8 cellular contexts compared by ENCODE assay signal in genomic region chr1:77779529-77780281, GRCh38. TPM values are rescaled to one million over a fixed set of nuclear protein-coding genes. Genes with fewer than 3 reads are reported as not detected.
DNase-seq lines count a peak whose midpoint lies in the region; ATAC-seq, FAIRE-seq and TF ChIP-seq lines count a peak whose summit lies in the region.

Gene MIGA1 (plus strand): TSS chr1:77779649. CDS start chr1:77783253, 3,604 bp downstream.

- peaks cover 14% of the 10 kb centered on the region for H3K36me3 ChIP-seq in DOHH2 (ENCODE audit: control insufficient read depth, low read length)
- peaks cover 11% of the 10 kb centered on the region for H3K36me3 ChIP-seq in GM23248 (ENCODE audit: low read depth)
- peaks cover 12% of the 10 kb centered on the region for H3K36me3 ChIP-seq in Karpas-422 (ENCODE audit: insufficient read depth, low read length)

- H3K4me2 ChIP-seq in DOHH2 (ENCODE audit: low read length), result peak within 1 kb of the TSS; percentile 56
- peak within 1 kb of the TSS; percentile 87 for H3K4me2 ChIP-seq in GM23248 (ENCODE audit: unreplicated experiment)
- H3K4me2 ChIP-seq in Karpas-422 (ENCODE audit: low read depth, low read length, poor library complexity, severe bottlenecking), result peak within 1 kb of the TSS; percentile 77

- H3K9me2 ChIP-seq in DOHH2 (replicated peaks; ENCODE audit: control insufficient read depth, low read length) (no peaks in the 10 kb centered on the region), GM23248 (ENCODE audit: insufficient read depth) (no peaks in the 10 kb centered on the region), Karpas-422 (replicated peaks; ENCODE audit: insufficient read depth, low read length) (no peaks in the 10 kb centered on the region)

- 1 to 3% methylated on average over 30 to 40 of the region's 40 CpGs for WGBS in GM23248 (ENCODE audit: low coverage in 1 of 2, low lambda C conversion rate in 2 of 2, missing lambda C conversion rate in 2 of 2), 2 experiments

- H3K27ac ChIP-seq in DOHH2 (ENCODE audit: low read depth, low read length) (peak within 1 kb of the TSS; percentile 21; the same call in 1 of the 2 replicates), GM23248 (peak within 1 kb of the TSS; percentile 9; the same call in 1 of the 2 replicates), Karpas-422 (ENCODE audit: low read length) (no peak within 1 kb of the TSS; the same call in 1 of the 2 replicates)

- H3K27me3 ChIP-seq in DOHH2 (ENCODE audit: control insufficient read depth, low read length) (no peaks in the 10 kb centered on the region), GM23248 (replicated peaks; ENCODE audit: insufficient read depth) (no peaks in the 10 kb centered on the region), Karpas-422 (ENCODE audit: low read length) (no peaks in the 10 kb centered on the region)

- H3K9ac ChIP-seq in GM23248, result peak within 1 kb of the TSS; percentile 84
- H3K9ac ChIP-seq in Karpas-422 (ENCODE audit: low read length), result peak within 1 kb of the TSS; percentile 83

- FAIRE-seq in RCC 7860 (lab: Jason Lieb, UNC), result peak; percentile 59

- peak; percentile 92 to 95 for ATAC-seq in naive B cell (ENCODE audit: low read depth in 2 of 2)
- ATAC-seq in stimulated activated effector memory CD8-positive, alpha-beta T cell treated with anti-CD3 and anti-CD28 coated beads, Interleukin-12 subunit alpha, Interleukin-12 subunit beta, amount 100 ng/mL, for 72 hours, result peak; percentile 96

- H3K9me3 Mint-ChIP-seq in naive B cell, result no peaks in the 10 kb centered on the region
- no peaks in the 10 kb centered on the region for H3K9me3 Mint-ChIP-seq in stimulated activated effector memory CD8-positive, alpha-beta T cell treated with anti-CD3 and anti-CD28 coated beads, Interleukin-12 subunit alpha, Interleukin-12 subunit beta, amount 100 ng/mL, for 72 hours

- peaks cover 26% of the 10 kb centered on the region for H3K4me1 ChIP-seq in DOHH2 (ENCODE audit: control insufficient read depth, low read length)
- peaks cover 17% of the 10 kb centered on the region for H3K4me1 ChIP-seq in GM23248 (ENCODE audit: insufficient read depth)
- peaks cover 30% of the 10 kb centered on the region for H3K4me1 ChIP-seq in Karpas-422 (ENCODE audit: low read length)

- H3K9me3 ChIP-seq in DOHH2 (ENCODE audit: control insufficient read depth, insufficient read depth, low read length) (no peaks in the 10 kb centered on the region), GM23248 (ENCODE audit: low read depth) (no peaks in the 10 kb centered on the region), Karpas-422 (ENCODE audit: low read length) (no peaks in the 10 kb centered on the region)

- H3K36me3 Mint-ChIP-seq in naive B cell, result peaks cover 8 to 11% of the 10 kb centered on the region in 2 donors
- H3K36me3 Mint-ChIP-seq in stimulated activated effector memory CD8-positive, alpha-beta T cell treated with anti-CD3 and anti-CD28 coated beads, Interleukin-12 subunit alpha, Interleukin-12 subunit beta, amount 100 ng/mL, for 72 hours, result peaks cover 21% of the 10 kb centered on the region

- H2AFZ ChIP-seq in GM23248, result peak within 1 kb of the TSS; percentile 98
- H2AFZ ChIP-seq in Karpas-422 (ENCODE audit: low read length), result peak within 1 kb of the TSS; percentile 77

- H3K4me3 ChIP-seq in DOHH2 (ENCODE audit: low read length) (peak within 1 kb of the TSS; percentile 90), GM23248 (peak within 1 kb of the TSS; percentile 85), Karpas-422 (ENCODE audit: low read length) (peak within 1 kb of the TSS; percentile 89)

- no peak for TF ChIP-seq CTCF in DOHH2 (IDR thresholded peaks at IDR 0.05; ENCODE audit: low read depth, low read length, poor library complexity, severe bottlenecking)

- DNase-seq in GM23248 (peak; percentile 88), Karpas-422 (peak; percentile 93), RCC 7860 (ENCODE audit: low spot score) (peak; percentile 68), activated T-helper 1 cell treated with Interleukin-2 at 50 U/mL for 16 hours (ENCODE audit: low read depth) (peak; percentile 72), fibroblast of gingiva (ENCODE audit: low read depth) (peak; percentile 85), naive B cell (peak; percentile 78)
- DNase-seq in stimulated activated effector memory CD8-positive, alpha-beta T cell treated with anti-CD3 and anti-CD28 coated beads, Interleukin-12 subunit alpha, Interleukin-12 subunit beta, amount 100 ng/mL, for 72 hours (ENCODE audit: low spot score in 2 of 2), result peak; percentile 66 to 90

- 0 out of 2 replicates have a peak, but pooled peaks cover 2% of the 10 kb centered on the region for H3F3A ChIP-seq in DOHH2 (ENCODE audit: control insufficient read depth, insufficient read depth)
- H3F3A ChIP-seq in GM23248 (ENCODE audit: insufficient read depth), result no peaks in the 10 kb centered on the region

- no peaks in the 10 kb centered on the region for H3K27me3 Mint-ChIP-seq in naive B cell

- in situ Hi-C loops in GM23248 (cut with MboI), result no loop called here

- H3K79me2 ChIP-seq in DOHH2 (ENCODE audit: control insufficient read depth, low read length) (peaks cover 42% of the 10 kb centered on the region), GM23248 (ENCODE audit: insufficient read depth) (peaks cover 64% of the 10 kb centered on the region), Karpas-422 (ENCODE audit: low read length) (peaks cover 40% of the 10 kb centered on the region)

- peak within 1 kb of the TSS; percentile 82 to 98 (median 94) for H3K27ac Mint-ChIP-seq in naive B cell
- peak within 1 kb of the TSS; percentile 95 for H3K27ac Mint-ChIP-seq in stimulated activated effector memory CD8-positive, alpha-beta T cell treated with anti-CD3 and anti-CD28 coated beads, Interleukin-12 subunit alpha, Interleukin-12 subunit beta, amount 100 ng/mL, for 72 hours

- H4K20me1 ChIP-seq in DOHH2 (ENCODE audit: control insufficient read depth, insufficient read depth, low read depth, low read length) (no peaks in the 10 kb centered on the region), GM23248 (ENCODE audit: insufficient read depth) (no peaks in the 10 kb centered on the region), Karpas-422 (ENCODE audit: insufficient read depth, low read depth, low read length) (no peaks in the 10 kb centered on the region)

- peaks cover 20 to 28% (median 22%) of the 10 kb centered on the region in 3 donors for H3K4me1 Mint-ChIP-seq in naive B cell
- H3K4me1 Mint-ChIP-seq in stimulated activated effector memory CD8-positive, alpha-beta T cell treated with anti-CD3 and anti-CD28 coated beads, Interleukin-12 subunit alpha, Interleukin-12 subunit beta, amount 100 ng/mL, for 72 hours, result peaks cover 29% of the 10 kb centered on the region

- H3K4me3 Mint-ChIP-seq in naive B cell, result peak within 1 kb of the TSS; percentile 94 to 98 (median 96)
- H3K4me3 Mint-ChIP-seq in stimulated activated effector memory CD8-positive, alpha-beta T cell treated with anti-CD3 and anti-CD28 coated beads, Interleukin-12 subunit alpha, Interleukin-12 subunit beta, amount 100 ng/mL, for 72 hours, result peak within 1 kb of the TSS; percentile 97

RNA-seq across cellular contexts. Expression of gene MIGA1, which starts in this region (rescaled TPM):
- total RNA-seq in GM23248 (2014; rRNA removed; shearing (Covaris generic)), result 11.6 and 15.4 TPM in 2 replicates
- polyA plus RNA-seq in GM23248 (2016; fragmentation: Nextera tagmentation; extraction: Ambion mirVana) (13.6 and 14.4 TPM in 2 replicates), naive B cell (ENCODE audit: low read depth in 6 of 6) (10 to 100 TPM in 5 of 6 donors, 1 to 10 TPM in 1; 7.4 to 15.3 (median 13.0) TPM)
- total RNA-seq in Karpas-422 (2014; rRNA removed; shearing (Covaris generic); ENCODE audit: low replicate concordance), result 3.3 and 7.5 TPM in 2 replicates
